In genomic region chr16:648071-648785, GRCh38 we compare ENCODE assay signal across 6 cellular contexts. TPM values are rescaled to one million over a fixed set of nuclear protein-coding genes. Genes with fewer than 3 reads are reported as not detected.
A peak's percentile ranks its signal among the peaks of the same experiment; 100 is the strongest.
DNase-seq lines count a peak whose midpoint lies in the region; ATAC-seq and TF ChIP-seq lines count a peak whose summit lies in the region.

No MANE protein-coding gene starts in this region.

- 21 to 28% (median 23%) methylated on average over 25 of the region's 25 CpGs for WGBS in psoas muscle, 3 donors

- peak overlapping the region; percentile 79 for H3K9ac ChIP-seq in OCI-LY3 (ENCODE audit: low read length)

- H3K36me3 ChIP-seq in OCI-LY3 (replicated peaks; ENCODE audit: low read depth, low read length) = no peaks in the 10 kb centered on the region
- peaks cover 0 to 5% of the 10 kb centered on the region in 2 donors for H3K36me3 ChIP-seq in psoas muscle (ENCODE audit: insufficient read depth in 1 of 2, low read depth in 1 of 2)

- peak overlapping the region; percentile 73 for H3K27ac ChIP-seq in OCI-LY3 (ENCODE audit: low read length)
- H3K27ac ChIP-seq in psoas muscle = peak overlapping the region; percentile 93

- H3K9me3 ChIP-seq in OCI-LY3 (ENCODE audit: insufficient read depth, low read length) (no peaks in the 10 kb centered on the region), psoas muscle (no peaks in the 10 kb centered on the region)

- ATAC-seq in psoas muscle (peak; percentile 24 to 53 (median 34)), GM21786 (IDR thresholded peaks at IDR 0.05; ENCODE audit: unreplicated experiment) (no peak), HG03439 (IDR thresholded peaks at IDR 0.05; ENCODE audit: unreplicated experiment) (no peak)

- peak overlapping the region; percentile 87 for H3K27ac Mint-ChIP-seq in dendritic cell treated with granulocyte-macrophage colony-stimulating factor and Interleukin-4, amounts not matched to agents 40 ng/mL and 50 ng/mL, for 4 days

- peaks cover 7% of the 10 kb centered on the region; the same call in 1 of the 2 replicates for H4K20me1 ChIP-seq in OCI-LY3 (ENCODE audit: insufficient read depth, low read length)

- no peaks in the 10 kb centered on the region for H3K9me3 Mint-ChIP-seq in dendritic cell treated with granulocyte-macrophage colony-stimulating factor and Interleukin-4, amounts not matched to agents 40 ng/mL and 50 ng/mL, for 4 days

- H3K36me3 Mint-ChIP-seq in dendritic cell treated with granulocyte-macrophage colony-stimulating factor and Interleukin-4, amounts not matched to agents 40 ng/mL and 50 ng/mL, for 4 days (ENCODE audit: low read depth) = peaks cover 47% of the 10 kb centered on the region

- H3K27me3 ChIP-seq in OCI-LY3 (ENCODE audit: low read depth, low read length) = no peaks in the 10 kb centered on the region
- no peaks in the 10 kb centered on the region for H3K27me3 ChIP-seq in psoas muscle (ENCODE audit: insufficient read depth in 3 of 3, low read length in 2 of 3)

- H3K4me3 ChIP-seq in OCI-LY3 (ENCODE audit: low read length) = peak overlapping the region; percentile 82
- H3K4me3 ChIP-seq in psoas muscle = peak overlapping the region; percentile 88

- H3K4me2 ChIP-seq in OCI-LY3 (ENCODE audit: low read length) = peak overlapping the region; percentile 96

- intact Hi-C loops in dendritic cell treated with granulocyte-macrophage colony-stimulating factor and Interleukin-4, amounts not matched to agents 40 ng/mL and 50 ng/mL, for 4 days (cut with micrococcal nuclease) = no loop called here
- intact Hi-C loops in psoas muscle (cut with DNase I) = no loop called here

- H3K4me1 Mint-ChIP-seq in dendritic cell treated with granulocyte-macrophage colony-stimulating factor and Interleukin-4, amounts not matched to agents 40 ng/mL and 50 ng/mL, for 4 days (ENCODE audit: low read depth) = peaks cover 71% of the 10 kb centered on the region

- TF ChIP-seq CTCF in GM20000 (IDR thresholded peaks at IDR 0.05; ENCODE audit: extremely low read depth, missing control alignments) (peak; percentile 82), OCI-LY3 (IDR thresholded peaks at IDR 0.05; ENCODE audit: low read depth, low read length) (peak; percentile 73), psoas muscle (IDR thresholded peaks at IDR 0.05) (peak; percentile 29)

- peaks cover 13% of the 10 kb centered on the region for H3K4me1 ChIP-seq in OCI-LY3 (ENCODE audit: low read length)
- H3K4me1 ChIP-seq in psoas muscle = peaks cover 58% of the 10 kb centered on the region

- no peak overlapping the region for H2AFZ ChIP-seq in OCI-LY3 (ENCODE audit: low read depth, low read length)

- no peaks in the 10 kb centered on the region for H3K27me3 Mint-ChIP-seq in dendritic cell treated with granulocyte-macrophage colony-stimulating factor and Interleukin-4, amounts not matched to agents 40 ng/mL and 50 ng/mL, for 4 days

- peak overlapping the region; percentile 81 for H3K4me3 Mint-ChIP-seq in dendritic cell treated with granulocyte-macrophage colony-stimulating factor and Interleukin-4, amounts not matched to agents 40 ng/mL and 50 ng/mL, for 4 days

- peaks cover 41% of the 10 kb centered on the region for H3K79me2 ChIP-seq in OCI-LY3 (ENCODE audit: low read length)

- DNase-seq in GM20000 (ENCODE audit: low spot score) (peak; percentile 83), psoas muscle (no peak)

RNA-seq across cellular contexts. Expression of gene WDR90, which starts 0.9 kb away (rescaled TPM):
- total RNA-seq in psoas muscle = 1 to 10 TPM; 4.0 to 9.6 (median 8.1) TPM
- polyA plus RNA-seq in psoas muscle = 1 to 10 TPM; 5.6 to 9.7 (median 6.4) TPM

RNA-seq across cellular contexts. Expression of gene MCRIP2, which starts 6.6 kb away (rescaled TPM):
- 10 to 100 TPM; 61.6 to 80.2 (median 68.9) TPM for total RNA-seq in psoas muscle
- polyA plus RNA-seq in psoas muscle = 100 to 1,000 TPM in 2 of 3 donors, 10 to 100 TPM in 1; 95.1 to 124 (median 108) TPM

RNA-seq across cellular contexts. Expression of gene METTL26, which starts 12.1 kb away (rescaled TPM):
- 10 to 100 TPM; 42.4 to 55.6 (median 48.4) TPM for total RNA-seq in psoas muscle
- polyA plus RNA-seq in psoas muscle = 10 to 100 TPM; 90.8 to 97.8 (median 96.4) TPM

RNA-seq across cellular contexts. Expression of gene WFIKKN1, which starts 17.4 kb away (rescaled TPM):
- 1 to 10 TPM in 2 of 4 donors, under 1 TPM in 2; 0.30 to 2.0 (median 0.82) TPM for total RNA-seq in psoas muscle
- polyA plus RNA-seq in psoas muscle = under 1 TPM; 0.31 to 0.61 (median 0.36) TPM

RNA-seq across cellular contexts. Expression of gene RHOT2, which starts 19.7 kb away (rescaled TPM):
- 10 to 100 TPM; 38.8 to 56.8 (median 48.8) TPM for total RNA-seq in psoas muscle
- polyA plus RNA-seq in psoas muscle = 10 to 100 TPM; 47.7 to 75.8 (median 52.6) TPM

Comparison
In these comparisons a context has a peak if more than half of its experiments do, and no peak if none do; other contexts are left out.
1. CTCF ChIP-seq: peak in every context shown above with its lines; median percentile 82 in GM20000; 73 in OCI-LY3; 29 in psoas muscle.
2. ATAC-seq: peak in psoas muscle (4 of 4); none in GM21786 (single experiment) and HG03439 (single experiment).